1 cellular context compared by ENCODE assay signal in genomic region chr7:97120713-97121457, GRCh38.
A peak's percentile ranks its signal among the peaks of the same experiment; 100 is the strongest.
TF ChIP-seq lines count a peak whose summit lies in the region.

No MANE protein-coding gene starts in this region.

TF ChIP-seq in K562, 482 proteins besides CTCF, POLR2A, EP300 and RAD21:
- peak; percentile 39; the same call in 1 of the 2 replicates for TF ChIP-seq SMARCA4 (IDR thresholded peaks at IDR 0.05)
- TF ChIP-seq MYC (IDR thresholded peaks at IDR 0.05; ENCODE audit: low read depth, low read length) = 0 out of 2 replicates have a peak, but pooled peaks have one; percentile 23
- no peak for TF ChIP-seq MYC (CRISPR knock-in tag; IDR thresholded peaks at IDR 0.05; ENCODE audit: borderline replicate concordance, low read depth)
- TF ChIP-seq, protein P1, sequence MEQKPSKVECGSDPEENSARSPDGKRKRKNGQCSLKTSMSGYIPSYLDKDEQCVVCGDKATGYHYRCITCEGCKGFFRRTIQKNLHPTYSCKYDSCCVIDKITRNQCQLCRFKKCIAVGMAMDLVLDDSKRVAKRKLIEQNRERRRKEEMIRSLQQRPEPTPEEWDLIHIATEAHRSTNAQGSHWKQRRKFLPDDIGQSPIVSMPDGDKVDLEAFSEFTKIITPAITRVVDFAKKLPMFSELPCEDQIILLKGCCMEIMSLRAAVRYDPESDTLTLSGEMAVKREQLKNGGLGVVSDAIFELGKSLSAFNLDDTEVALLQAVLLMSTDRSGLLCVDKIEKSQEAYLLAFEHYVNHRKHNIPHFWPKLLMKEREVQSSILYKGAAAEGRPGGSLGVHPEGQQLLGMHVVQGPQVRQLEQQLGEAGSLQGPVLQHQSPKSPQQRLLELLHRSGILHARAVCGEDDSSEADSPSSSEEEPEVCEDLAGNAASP (IDR thresholded peaks at IDR 0.05) = no peak
- peak; percentile 84 for TF ChIP-seq SMARCB1 (IDR thresholded peaks at IDR 0.05; ENCODE audit: insufficient read length, low read depth)
- TF ChIP-seq POLR2H (tag; IDR thresholded peaks at IDR 0.05; ENCODE audit: low read depth) = 0 out of 2 replicates have a peak, but pooled peaks have one; percentile 41
- 0 out of 2 replicates have a peak, but pooled peaks have one; percentile 52 for TF ChIP-seq GATAD2A (IDR thresholded peaks at IDR 0.05)
- 0 out of 2 replicates have a peak, but pooled peaks have one; percentile 56 for TF ChIP-seq ZNF644 (tag; IDR thresholded peaks at IDR 0.05; ENCODE audit: low read depth)
- peak; percentile 65; the same call in 1 of the 2 replicates for TF ChIP-seq ZSCAN29 (IDR thresholded peaks at IDR 0.05)
- TF ChIP-seq SMAD4 (CRISPR knock-in tag; conservative IDR thresholded peaks at IDR 0.05) = no peak
- no peak for TF ChIP-seq MBD2 (IDR thresholded peaks at IDR 0.05; ENCODE audit: borderline replicate concordance, low read depth)
